ENCODE assay signal across 12 cellular contexts in genomic region chr10:133648872-133649455, GRCh38. TPM values are rescaled to one million over a fixed set of nuclear protein-coding genes. Genes with fewer than 3 reads are reported as not detected.
DNase-seq lines count a peak whose midpoint lies in the region; ATAC-seq and TF ChIP-seq lines count a peak whose summit lies in the region.
"Not testable (repeated sequence)": the region's sequence is repeated elsewhere in the genome, so short reads cannot be mapped to it uniquely, and the experiment has no call there.
"Had no signal": no experiment of that assay in that cellular context is flagged by ENCODE, and none has a peak within 500 bp of the region (broad histone marks: within the 10 kb centered on the region; RNA-seq: fewer than 3 reads in every experiment).

No MANE protein-coding gene starts in this region.

- H3K9me3 ChIP-seq in DND-41 (ENCODE audit: insufficient read depth, low read length, severe bottlenecking); OCI-LY1 (ENCODE audit: low read length); spleen: not testable (repeated sequence)

- H3K27ac ChIP-seq in DND-41 (ENCODE audit: low read length); OCI-LY1 (ENCODE audit: low read depth, low read length, poor library complexity, severe bottlenecking); spleen: not testable (repeated sequence)

- H3F3A ChIP-seq in OCI-LY1 (ENCODE audit: insufficient read depth, low read length): not testable (repeated sequence)

- H3K4me3 ChIP-seq in DND-41 (ENCODE audit: low read depth in 1 of 2, low read length in 2 of 2): peak overlapping the region in 1 of 2 experiments; percentile 51; a peak in 2 of 4 replicates
- peak overlapping the region; percentile 31 for H3K4me3 ChIP-seq in OCI-LY1 (ENCODE audit: low read depth, low read length, poor library complexity, severe bottlenecking)
- H3K4me3 ChIP-seq in spleen: peak overlapping the region in 1 of 8 donors; percentile 40

- not testable (repeated sequence) for H3K27me3 ChIP-seq in DND-41 (ENCODE audit: insufficient read depth, low read length, poor library complexity); OCI-LY1 (ENCODE audit: insufficient read depth, low read length); spleen (replicated peaks in 1 of 7)

- not testable (repeated sequence) for TF ChIP-seq CTCF in DND-41 (IDR thresholded peaks at IDR 0.05; ENCODE audit: borderline replicate concordance, extremely low read depth, low read length, poor library complexity, severe bottlenecking); OCI-LY1 (IDR thresholded peaks at IDR 0.05; ENCODE audit: low read length); spleen (IDR thresholded peaks at IDR 0.05 in 8 of 11, conservative IDR thresholded peaks at IDR 0.05 in 3 of 11)

- H3K36me3 ChIP-seq in DND-41 (ENCODE audit: insufficient read depth, low read length); OCI-LY1 (ENCODE audit: insufficient read depth, low read length); spleen: not testable (repeated sequence)

- 31 to 57% (median 36%) methylated on average over 3 to 7 of the region's 22 CpGs for WGBS in spleen, 5 donors

- H3K9me2 ChIP-seq in OCI-LY1 (ENCODE audit: low read depth, low read length): not testable (repeated sequence)

- H3K4me2 ChIP-seq in DND-41 (ENCODE audit: insufficient read depth, low read length): peak overlapping the region; percentile 49; the same call in 1 of the 2 replicates
- H3K4me2 ChIP-seq in OCI-LY1 (ENCODE audit: low read length): not testable (repeated sequence)

- not testable (repeated sequence) for H3K4me1 ChIP-seq in DND-41 (ENCODE audit: insufficient read depth, low read length); OCI-LY1 (ENCODE audit: insufficient read depth, low read length, severe bottlenecking); spleen

- H3K9ac ChIP-seq in DND-41 (ENCODE audit: low read depth, low read length); OCI-LY1 (ENCODE audit: low read length): not testable (repeated sequence)

- peak; percentile 72 for DNase-seq in DND-41
- DNase-seq in activated CD4-positive, alpha-beta T cell treated with anti-CD3 and anti-CD28 coated beads, Interleukin-2, amount 50 U/mL, for 48 hours: peak; percentile 16 to 39
- peak; percentile 23 for DNase-seq in activated naive CD4-positive, alpha-beta T cell treated with anti-CD3 and anti-CD28 coated beads, Interleukin-2, amount 50 U/mL, for 16 hours
- DNase-seq in Right ventricle myocardium inferior (ENCODE audit: missing footprints): peak; percentile 74
- peak; percentile 60 for DNase-seq in left lobe of liver (ENCODE audit: low spot score)
- DNase-seq in spleen: peak; percentile 80

- peak; percentile 53; the same call in 2 of the 3 replicates for ATAC-seq in DND-41 (ENCODE audit: insufficient read depth, low read depth)
- ATAC-seq in Right ventricle myocardium inferior, left lobe of liver: not testable (repeated sequence)

- intact Hi-C loops in Right ventricle myocardium inferior (cut with DNase I); spleen (cut with DNase I; ENCODE audit: low total_unique reads): not testable (repeated sequence)

- not testable (repeated sequence) for TF ChIP-seq POLR2A in spleen (IDR thresholded peaks at IDR 0.05)

- not testable (repeated sequence) for H2AFZ ChIP-seq in DND-41 (ENCODE audit: low read depth, low read length); OCI-LY1 (ENCODE audit: low read length)

- not testable (repeated sequence) for H4K20me1 ChIP-seq in DND-41 (ENCODE audit: insufficient read depth, low read length); OCI-LY1 (ENCODE audit: insufficient read depth, low read length)

- not testable (repeated sequence) for H3K79me2 ChIP-seq in DND-41 (ENCODE audit: insufficient read depth, low read length); OCI-LY1 (ENCODE audit: insufficient read depth, low read length)

RNA-seq across cellular contexts. Expression of gene FRG2B, which starts 22.4 kb away (rescaled TPM):
- total RNA-seq in Right ventricle myocardium inferior: not detected
- not detected for total RNA-seq in left lobe of liver
- not detected for total RNA-seq in spleen
- not detected for polyA plus RNA-seq in spleen
- total RNA-seq: CD8-positive, alpha-beta T cell; Daoy; GM23338; HT-29; PC-9 had no signal
- polyA plus RNA-seq: GM23338 had no signal

Comparison
In these comparisons a context has a peak if more than half of its experiments do, and no peak if none do; other contexts are left out.
1. DNase-seq: peak in every context shown above with its lines; median percentile 80 in spleen; 74 in Right ventricle myocardium inferior; 72 in DND-41; 60 in left lobe of liver; 28 in activated CD4-positive, alpha-beta T cell treated with anti-CD3 and anti-CD28 coated beads, Interleukin-2, amount 50 U/mL, for 48 hours; 23 in activated naive CD4-positive, alpha-beta T cell treated with anti-CD3 and anti-CD28 coated beads, Interleukin-2, amount 50 U/mL, for 16 hours.